8 cellular contexts compared by ENCODE assay signal in the genomic region with DNA sequence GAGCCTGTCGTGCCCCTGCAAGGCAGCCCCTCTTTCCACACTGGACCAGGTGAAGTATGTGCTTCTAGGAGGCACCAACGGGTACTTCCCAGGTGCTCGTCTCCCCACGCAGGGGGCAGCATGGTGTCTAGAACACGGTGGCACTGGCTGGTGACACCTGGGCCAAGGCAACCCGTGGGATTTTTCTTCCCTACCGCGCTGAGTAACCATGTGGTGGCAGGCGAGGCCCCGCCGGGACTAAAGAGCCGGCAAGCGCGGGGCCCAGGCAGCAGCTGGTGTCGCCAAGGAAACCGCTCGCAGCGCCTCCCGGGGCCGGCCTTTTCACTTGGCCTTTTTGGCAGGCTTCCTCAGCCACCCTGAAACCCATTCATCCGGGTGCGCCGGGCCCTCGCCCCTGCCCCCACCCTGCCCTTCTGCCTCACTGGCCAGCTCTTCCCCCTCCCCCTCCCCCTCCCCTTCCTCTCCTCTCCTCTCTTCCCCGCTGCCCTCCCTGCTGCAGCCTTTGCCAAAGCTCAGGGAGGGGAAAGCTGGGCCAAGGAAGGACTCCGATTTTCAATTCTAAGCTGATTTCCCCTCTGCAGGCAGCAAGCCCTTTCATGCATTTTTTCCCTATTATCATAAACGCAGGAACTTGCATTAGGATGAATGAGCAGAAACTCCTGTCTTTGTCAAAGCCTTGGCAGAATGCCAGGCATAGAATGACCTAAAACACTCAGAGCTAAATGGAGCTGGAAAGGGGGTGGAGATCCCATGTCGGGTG.
A peak's percentile ranks its signal among the peaks of the same experiment; 100 is the strongest.
DNase-seq lines count a peak whose midpoint lies in the region; ATAC-seq and TF ChIP-seq lines count a peak whose summit lies in the region.

No MANE protein-coding gene starts in this region.

- peaks cover 24% of the 10 kb centered on the region for H3K9me1 ChIP-seq in IMR-90 (ENCODE audit: insufficient read depth, low read length)

- peak overlapping the region; percentile 94 for H4K91ac ChIP-seq in IMR-90 (ENCODE audit: insufficient read depth, low read depth, low read length)

- peak overlapping the region; percentile 88 for H4K8ac ChIP-seq in IMR-90 (ENCODE audit: low read depth in 2 of 2, low read length in 2 of 2)

- DNase-seq in COR-L47 (lab: John Stamatoyannopoulos, UW) (peak; percentile 98), IMR-90 (peak; percentile 88), OCI-LY7 (ENCODE audit: low spot score) (peak; percentile 80), esophagus squamous epithelium (lab: John Stamatoyannopoulos, UW) (peak; percentile 46), naive B cell (peak; percentile 76)
- DNase-seq in activated T-cell treated with anti-CD3 and anti-CD28 coated beads, Interleukin-2, amount 50 U/mL, for 48 hours: peak; percentile 82 to 87
- peak; percentile 44 to 73 (median 66) for DNase-seq in stimulated activated naive CD4-positive, alpha-beta T cell (lab: John Stamatoyannopoulos, UW)

- no peak overlapping the region for H3K4me3 ChIP-seq in IMR-90 (ENCODE audit: insufficient read depth, low read depth, low read length)
- no peak overlapping the region for H3K4me3 ChIP-seq in OCI-LY7 (ENCODE audit: low read depth, low read length, poor library complexity, severe bottlenecking)
- H3K4me3 ChIP-seq in esophagus squamous epithelium: peak overlapping the region in 3 of 4 donors; percentile 10 to 47 (median 20)

- TF ChIP-seq CTCF in IMR-90 (conservative IDR thresholded peaks at IDR 0.05; ENCODE audit: low read depth, low read length) (peak; percentile 61), OCI-LY7 (conservative IDR thresholded peaks at IDR 0.05; ENCODE audit: low read length) (peak; percentile 62), esophagus squamous epithelium (IDR thresholded peaks at IDR 0.05) (peak; percentile 34 to 69 (median 51))

- dilution Hi-C loops in IMR-90 (cut with HindIII; ENCODE audit: low sequenced_read_pairs, unreplicated experiment): no loop called here

- TF ChIP-seq POLR2A in IMR-90 (IDR thresholded peaks at IDR 0.05; ENCODE audit: low read depth, low read length) (no peak), esophagus squamous epithelium (IDR thresholded peaks at IDR 0.05) (no peak)

- H3K36me3 ChIP-seq in IMR-90 (ENCODE audit: control insufficient read depth, insufficient read depth, low read length) (no peaks in the 10 kb centered on the region), OCI-LY7 (ENCODE audit: insufficient read depth, low read length) (no peaks in the 10 kb centered on the region), esophagus squamous epithelium (no peaks in the 10 kb centered on the region)

- peak overlapping the region; percentile 95 for H3K14ac ChIP-seq in IMR-90 (replicated peaks; ENCODE audit: low read depth, low read length)

- peak overlapping the region; percentile 91 for H2BK20ac ChIP-seq in IMR-90 (ENCODE audit: low read depth, low read length)

- H3K18ac ChIP-seq in IMR-90 (ENCODE audit: low read depth, low read length): peak overlapping the region; percentile 70

- no peaks in the 10 kb centered on the region for H3K27me3 Mint-ChIP-seq in naive B cell

- BruUV-seq in IMR-90 (replicated peaks; lab: Mats Ljungman, UMichigan) (no TSS peak), OCI-LY7 (replicated peaks; lab: Mats Ljungman, UMichigan) (no TSS peak)

- H3K4me1 Mint-ChIP-seq in naive B cell: peaks cover 14 to 21% (median 21%) of the 10 kb centered on the region in 3 donors

- CTCF ChIA-PET in IMR-90 (lab: Yijun Ruan, JAX): interaction anchor here (0.6 to 1.4 kb wide), 4 partner anchors 9 to 67 kb away, joined by 3 to 7 read pairs (median 4); no protein-coding TSS in a partner anchor
- CTCF ChIA-PET in OCI-LY7 (lab: Charles Lee; ENCODE audit: unreplicated experiment): interaction anchor here (0.6 to 0.7 kb wide), 4 partner anchors 18 to 1238 kb away, joined by 3 to 4 read pairs (median 3); no protein-coding TSS in a partner anchor

- H2BK15ac ChIP-seq in IMR-90 (ENCODE audit: low read depth, low read length): peak overlapping the region; percentile 91; the same call in 2 of the 3 replicates

- H2BK5ac ChIP-seq in IMR-90 (ENCODE audit: low read depth, low read length, poor library complexity, severe bottlenecking): peak overlapping the region; percentile 82

- peak overlapping the region; percentile 82 to 97 (median 94) for H3K27ac Mint-ChIP-seq in naive B cell

- H2BK120ac ChIP-seq in IMR-90 (ENCODE audit: low read depth, low read length): peak overlapping the region; percentile 79

- peak overlapping the region; percentile 84 for H3K4ac ChIP-seq in IMR-90 (ENCODE audit: low read depth, low read length)

- TF ChIP-seq RAD21 in IMR-90 (IDR thresholded peaks at IDR 0.05; ENCODE audit: low read length): peak; percentile 65

- H4K20me1 ChIP-seq in IMR-90 (ENCODE audit: insufficient read depth, low read length): no peaks in the 10 kb centered on the region
- H4K20me1 ChIP-seq in OCI-LY7 (ENCODE audit: insufficient read depth, low read length): no peaks in the 10 kb centered on the region

- peak overlapping the region; percentile 27 to 61 (median 45) for H3K4me3 Mint-ChIP-seq in naive B cell

- intact Hi-C loops in IMR-90 (cut with micrococcal nuclease): loop anchor here (1.0 kb wide), 1 partner anchor 30 kb away; no protein-coding TSS in a partner anchor
- intact Hi-C loops in OCI-LY7 (cut with micrococcal nuclease; ENCODE audit: unreplicated experiment): loop anchor here (1.0 to 5.0 kb wide), 2 partner anchors 35 to 106 kb away; no protein-coding TSS in a partner anchor
- intact Hi-C loops in esophagus squamous epithelium (cut with DNase I): no loop called here

- peak overlapping the region; percentile 23 for H3K56ac ChIP-seq in IMR-90 (ENCODE audit: extremely low read depth, insufficient read depth, low read length)

- H3K27ac ChIP-seq in IMR-90 (ENCODE audit: insufficient read depth, low read length) (peak overlapping the region; percentile 90), OCI-LY7 (ENCODE audit: low read depth, low read length, poor library complexity, severe bottlenecking) (no peak overlapping the region), esophagus squamous epithelium (peak overlapping the region; percentile 84 to 91 (median 88))

- H3K9me3 Mint-ChIP-seq in naive B cell: no peaks in the 10 kb centered on the region

- H3K4me1 ChIP-seq in IMR-90 (ENCODE audit: control insufficient read depth, insufficient read depth, low read length): peaks cover 24% of the 10 kb centered on the region
- H3K4me1 ChIP-seq in OCI-LY7 (ENCODE audit: insufficient read depth, low read length, poor library complexity, severe bottlenecking): peaks cover 13% of the 10 kb centered on the region
- H3K4me1 ChIP-seq in esophagus squamous epithelium: peaks cover 36 to 54% (median 46%) of the 10 kb centered on the region in 3 donors

- H3K36me3 Mint-ChIP-seq in naive B cell: no peaks in the 10 kb centered on the region

- peak overlapping the region; percentile 60 for H3K9ac ChIP-seq in IMR-90 (ENCODE audit: low read depth, low read length)

- POLR2A ChIA-PET in IMR-90 (lab: Charles Lee; ENCODE audit: unreplicated experiment) (interaction anchor here (0.8 to 1.2 kb wide), 2 partner anchors 78 to 81 kb away, joined by 3 read pairs; no protein-coding TSS in a partner anchor), OCI-LY7 (lab: Charles Lee) (interaction anchor here (0.6 kb wide), 1 partner anchor 173 kb away, joined by 3 read pairs; no protein-coding TSS in a partner anchor)

- in situ Hi-C loops in IMR-90 (cut with MboI; ENCODE audit: low sequenced_read_pairs): no loop called here

- peak overlapping the region; percentile 57 for H3K23ac ChIP-seq in IMR-90 (ENCODE audit: low read depth, low read length)

- peak overlapping the region; percentile 59 for H4K5ac ChIP-seq in IMR-90 (ENCODE audit: low read depth, low read length)

- peak; percentile 75 for ATAC-seq in GM21515 (IDR thresholded peaks at IDR 0.05; ENCODE audit: unreplicated experiment)
- ATAC-seq in IMR-90 (ENCODE audit: low read depth): peak; percentile 91
- ATAC-seq in naive B cell (ENCODE audit: low read depth in 2 of 2): peak; percentile 97 to 98

- H2AFZ ChIP-seq in IMR-90 (replicated peaks; ENCODE audit: low read length, poor library complexity) (peak overlapping the region; percentile 94), OCI-LY7 (ENCODE audit: low read length) (no peak overlapping the region)

- H3K27me3 ChIP-seq in IMR-90 (ENCODE audit: control insufficient read depth, insufficient read depth, low read length): no peaks in the 10 kb centered on the region
- no peaks in the 10 kb centered on the region for H3K27me3 ChIP-seq in esophagus squamous epithelium

- peaks cover 0 to 14% of the 10 kb centered on the region in 2 experiments; a peak in 1 of 4 replicates for H3K79me1 ChIP-seq in IMR-90 (ENCODE audit: low read depth in 1 of 2, low read length in 2 of 2)

- H3K9me3 ChIP-seq in IMR-90 (ENCODE audit: control insufficient read depth, insufficient read depth, low read length) (no peaks in the 10 kb centered on the region), OCI-LY7 (ENCODE audit: low read length) (no peaks in the 10 kb centered on the region), esophagus squamous epithelium (no peaks in the 10 kb centered on the region)

- no peaks in the 10 kb centered on the region for H3K9me2 ChIP-seq in OCI-LY7 (ENCODE audit: insufficient read depth, low read length)

- no peaks in the 10 kb centered on the region for H3K79me2 ChIP-seq in OCI-LY7 (ENCODE audit: insufficient read depth, low read depth, low read length)

- H3K4me2 ChIP-seq in IMR-90 (ENCODE audit: low read depth, low read length) (peak overlapping the region; percentile 70), OCI-LY7 (ENCODE audit: low read length) (peak overlapping the region; percentile 41)

- 1% methylated on average over 19 of the region's 28 CpGs; no CpG with 5 or more reads in 1 of the 2 experiments for WGBS in IMR-90 (ENCODE audit: extremely low coverage in 2 of 2, insufficient read length in 1 of 2), 2 experiments
- 0% methylated on average over 13 to 22 of the region's 28 CpGs for WGBS in esophagus squamous epithelium, 2 donors

- peak overlapping the region; percentile 98 for H2AK5ac ChIP-seq in IMR-90 (ENCODE audit: low read depth, low read length)

- H2AK9ac ChIP-seq in IMR-90 (replicated peaks; ENCODE audit: low read depth, low read length, poor library complexity): peak overlapping the region; percentile 29

TF ChIP-seq in IMR-90, 13 proteins besides CTCF, POLR2A, EP300 and RAD21:
- TF ChIP-seq MXI1 (IDR thresholded peaks at IDR 0.05; ENCODE audit: borderline replicate concordance, low read depth, low read length) (peak; percentile 85; the same call in 1 of the 2 replicates), BHLHE40 (IDR thresholded peaks at IDR 0.05; ENCODE audit: low read depth, low read length) (no peak), SMC3 (IDR thresholded peaks at IDR 0.05; ENCODE audit: low read depth, low read length) (peak; percentile 63)
- TF ChIP-seq, protein P1, sequence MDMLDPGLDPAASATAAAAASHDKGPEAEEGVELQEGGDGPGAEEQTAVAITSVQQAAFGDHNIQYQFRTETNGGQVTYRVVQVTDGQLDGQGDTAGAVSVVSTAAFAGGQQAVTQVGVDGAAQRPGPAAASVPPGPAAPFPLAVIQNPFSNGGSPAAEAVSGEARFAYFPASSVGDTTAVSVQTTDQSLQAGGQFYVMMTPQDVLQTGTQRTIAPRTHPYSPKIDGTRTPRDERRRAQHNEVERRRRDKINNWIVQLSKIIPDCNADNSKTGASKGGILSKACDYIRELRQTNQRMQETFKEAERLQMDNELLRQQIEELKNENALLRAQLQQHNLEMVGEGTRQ (IDR thresholded peaks at IDR 0.05; ENCODE audit: low read depth, low read length): peak; percentile 13; the same call in 1 of the 2 replicates

Comparison
In these comparisons a context has a peak if more than half of its experiments do, and no peak if none do; other contexts are left out.
1. DNase-seq: peak in every context shown above with its lines; median percentile 98 in COR-L47; 88 in IMR-90; 84 in activated T-cell treated with anti-CD3 and anti-CD28 coated beads, Interleukin-2, amount 50 U/mL, for 48 hours; 80 in OCI-LY7; 76 in naive B cell; 66 in stimulated activated naive CD4-positive, alpha-beta T cell; 46 in esophagus squamous epithelium.
2. H3K4me3 ChIP-seq: peak in esophagus squamous epithelium (3 of 4); none in IMR-90 (single experiment) and OCI-LY7 (single experiment).
3. Peak in every context shown above with its lines, with median percentiles within 50 percentile points of each other: ATAC-seq and CTCF ChIP-seq.